Comparison of ENCODE assay signal across 20 cellular contexts in genomic region chr19:18710986-18711751, GRCh38. TPM values are rescaled to one million over a fixed set of nuclear protein-coding genes. Genes with fewer than 3 reads are reported as not detected.
A peak's percentile ranks its signal among the peaks of the same experiment; 100 is the strongest.
DNase-seq lines count a peak whose midpoint lies in the region; ATAC-seq, FAIRE-seq and TF ChIP-seq lines count a peak whose summit lies in the region.
"Had no signal": no experiment of that assay in that cellular context is flagged by ENCODE, and none has a peak within 500 bp of the region (broad histone marks: within the 10 kb centered on the region; RNA-seq: fewer than 3 reads in every experiment).

No MANE protein-coding gene starts in this region.

- no peaks in the 10 kb centered on the region for H3K36me3 Mint-ChIP-seq in activated CD4-positive, alpha-beta T cell treated with anti-CD3 and anti-CD28 coated beads, Interleukin-2, amount 10 ng/mL, durations not matched to agents 7 days and 5 days (ENCODE audit: low read depth)

- no peaks in the 10 kb centered on the region for H3K36me3 ChIP-seq in right atrium auricular region
- H3K36me3 ChIP-seq in psoas muscle (ENCODE audit: insufficient read depth in 1 of 2, low read depth in 1 of 2), result no peaks in the 10 kb centered on the region
- H3K36me3 ChIP-seq: vagina had no signal

- H3K9me3 Mint-ChIP-seq in activated CD4-positive, alpha-beta T cell treated with anti-CD3 and anti-CD28 coated beads, Interleukin-2, amount 10 ng/mL, durations not matched to agents 7 days and 5 days, result no peaks in the 10 kb centered on the region
- H3K9me3 Mint-ChIP-seq: activated CD4-positive, alpha-beta T cell treated with anti-CD3 and anti-CD28 coated beads, Interleukin-2, amount 10 ng/mL, durations not matched to agents 24 days and 14 days; central memory CD8-positive, alpha-beta T cell had no signal

- H3K27ac Mint-ChIP-seq in activated CD4-positive, alpha-beta T cell treated with anti-CD3 and anti-CD28 coated beads, Interleukin-2, amount 10 ng/mL, durations not matched to agents 7 days and 5 days, result no peak overlapping the region
- H3K27ac Mint-ChIP-seq: activated CD4-positive, alpha-beta T cell treated with anti-CD3 and anti-CD28 coated beads, Interleukin-2, amount 10 ng/mL, durations not matched to agents 24 days and 14 days had no signal

- WGBS in psoas muscle, 3 donors, result 55 to 66% (median 64%) methylated on average over 28 of the region's 28 CpGs

- POLR2A ChIA-PET in activated CD4-positive, alpha-beta T cell treated with anti-CD3 and anti-CD28 coated beads, Interleukin-2, amount 10 ng/mL, durations not matched to agents 7 days and 5 days (lab: Charles Lee), result no interaction called here

- TF ChIP-seq CTCF in AG10803 (conservative IDR thresholded peaks at IDR 0.05; ENCODE audit: low read length) (no peak), right atrium auricular region (IDR thresholded peaks at IDR 0.05) (no peak), psoas muscle (IDR thresholded peaks at IDR 0.05) (no peak)

- no peak for FAIRE-seq in frontal cortex (lab: Jason Lieb, UNC)
- FAIRE-seq: islet of Langerhans had no signal

- DNase-seq in AG10803 (ENCODE audit: low read depth) (peak; percentile 4), epidermal melanocyte (ENCODE audit: insufficient read length, low spot score) (peak; percentile 2), right atrium auricular region (ENCODE audit: low spot score) (peak; percentile 70), psoas muscle (peak; percentile 66 to 77), frontal cortex (ENCODE audit: low spot score in 2 of 2) (no peak)
- DNase-seq in activated naive CD4-positive, alpha-beta T cell treated with anti-CD3 and anti-CD28 coated beads, Interleukin-2, amount 50 U/mL, for 16 hours, result no peak
- no peak for DNase-seq in activated CD4-positive, alpha-beta T cell treated with anti-CD3 and anti-CD28 coated beads, Interleukin-2, amount 10 ng/mL, durations not matched to agents 7 days and 5 days
- no peak for DNase-seq in stimulated activated naive CD8-positive, alpha-beta T cell treated with anti-CD3 and anti-CD28 coated beads, Interleukin-15, Interleukin-2, amounts not matched to agents 100 U/mL and 50 U/mL, for 24 hours
- DNase-seq: ACHN; activated CD4-positive, alpha-beta T cell treated with anti-CD3 and anti-CD28 coated beads, Interleukin-2, amount 10 ng/mL, durations not matched to agents 24 days and 14 days; activated T-cell treated with anti-CD3 and anti-CD28 coated beads, Interleukin-2, amount 50 U/mL, for 1 hour; Caco-2; effector memory CD4-positive, alpha-beta T cell; KG1; NCI-H1048; NCI-H69; PC-9 had no signal

- H3K4me1 ChIP-seq in right atrium auricular region, result peaks cover 0 to 37% of the 10 kb centered on the region in 2 donors
- H3K4me1 ChIP-seq in psoas muscle, result peaks cover 4% of the 10 kb centered on the region
- H3K4me1 ChIP-seq: Caco-2 had no signal

- peak in 2 of 4 donors; percentile 33 to 57 for ATAC-seq in psoas muscle
- ATAC-seq in stimulated activated naive CD8-positive, alpha-beta T cell treated with anti-CD3 and anti-CD28 coated beads, Interleukin-15, Interleukin-2, amounts not matched to agents 100 U/mL and 50 U/mL, for 24 hours, result no peak

- no peak overlapping the region for H3K4me3 Mint-ChIP-seq in activated CD4-positive, alpha-beta T cell treated with anti-CD3 and anti-CD28 coated beads, Interleukin-2, amount 10 ng/mL, durations not matched to agents 7 days and 5 days
- H3K4me3 Mint-ChIP-seq: activated CD4-positive, alpha-beta T cell treated with anti-CD3 and anti-CD28 coated beads, Interleukin-2, amount 10 ng/mL, durations not matched to agents 24 days and 14 days; central memory CD8-positive, alpha-beta T cell had no signal

- intact Hi-C loops in psoas muscle (cut with DNase I), result no loop called here

- H3K27me3 ChIP-seq in right atrium auricular region, result no peaks in the 10 kb centered on the region
- H3K27me3 ChIP-seq in psoas muscle (ENCODE audit: insufficient read depth in 3 of 3, low read length in 2 of 3), result no peaks in the 10 kb centered on the region
- H3K27me3 ChIP-seq: vagina had no signal

- H3K27ac ChIP-seq in right atrium auricular region (no peak overlapping the region), psoas muscle (no peak overlapping the region)
- H3K27ac ChIP-seq: PC-9, vagina had no signal

- H3K4me3 ChIP-seq in AG10803 (ENCODE audit: low read length), result no peak overlapping the region
- no peak overlapping the region for H3K4me3 ChIP-seq in right atrium auricular region
- no peak overlapping the region for H3K4me3 ChIP-seq in psoas muscle
- H3K4me3 ChIP-seq: PC-9, vagina had no signal

- CTCF ChIA-PET in activated CD4-positive, alpha-beta T cell treated with anti-CD3 and anti-CD28 coated beads, Interleukin-2, amount 10 ng/mL, durations not matched to agents 7 days and 5 days (lab: Charles Lee), result interaction anchor here (0.5 to 1.2 kb wide), 2 partner anchors 9 to 10 kb away, joined by 3 read pairs; no protein-coding TSS in a partner anchor

- no peaks in the 10 kb centered on the region for H3K4me1 Mint-ChIP-seq in activated CD4-positive, alpha-beta T cell treated with anti-CD3 and anti-CD28 coated beads, Interleukin-2, amount 10 ng/mL, durations not matched to agents 7 days and 5 days
- H3K4me1 Mint-ChIP-seq: activated CD4-positive, alpha-beta T cell treated with anti-CD3 and anti-CD28 coated beads, Interleukin-2, amount 10 ng/mL, durations not matched to agents 24 days and 14 days had no signal

- H3K9me3 ChIP-seq in right atrium auricular region (no peaks in the 10 kb centered on the region), psoas muscle (no peaks in the 10 kb centered on the region)
- H3K9me3 ChIP-seq: Caco-2, vagina had no signal

- H3K27me3 Mint-ChIP-seq in activated CD4-positive, alpha-beta T cell treated with anti-CD3 and anti-CD28 coated beads, Interleukin-2, amount 10 ng/mL, durations not matched to agents 7 days and 5 days, result peaks cover 5% of the 10 kb centered on the region
- H3K27me3 Mint-ChIP-seq: central memory CD8-positive, alpha-beta T cell had no signal

RNA-seq across cellular contexts. Expression of gene CRTC1, which starts 27.7 kb away (rescaled TPM):
- 1 to 10 TPM; 4.0 to 5.8 TPM for total RNA-seq in right atrium auricular region
- 10 to 100 TPM in 2 of 4 donors, 1 to 10 TPM in 2; 8.1 to 12.5 (median 9.6) TPM for total RNA-seq in psoas muscle
- polyA plus RNA-seq in psoas muscle, result 1 to 10 TPM; 4.5 to 6.6 (median 6.3) TPM
- 7.3 TPM for total RNA-seq in frontal cortex
- total RNA-seq in activated CD4-positive, alpha-beta T cell treated with anti-CD3 and anti-CD28 coated beads, Interleukin-2, amount 10 ng/mL, durations not matched to agents 7 days and 5 days, result 10 to 100 TPM; 10.2 to 10.3 TPM

Comparison
In these comparisons a context has a peak if more than half of its experiments do, and no peak if none do; other contexts are left out.
1. DNase-seq: peak in AG10803 (single experiment), epidermal melanocyte (single experiment), right atrium auricular region (single experiment) and psoas muscle (2 of 2); none in frontal cortex (0 of 2), activated naive CD4-positive, alpha-beta T cell treated with anti-CD3 and anti-CD28 coated beads, Interleukin-2, amount 50 U/mL, for 16 hours (single experiment), activated CD4-positive, alpha-beta T cell treated with anti-CD3 and anti-CD28 coated beads, Interleukin-2, amount 10 ng/mL, durations not matched to agents 7 days and 5 days (single experiment) and stimulated activated naive CD8-positive, alpha-beta T cell treated with anti-CD3 and anti-CD28 coated beads, Interleukin-15, Interleukin-2, amounts not matched to agents 100 U/mL and 50 U/mL, for 24 hours (single experiment).